28 cellular contexts compared by ENCODE assay signal in the genomic region with DNA sequence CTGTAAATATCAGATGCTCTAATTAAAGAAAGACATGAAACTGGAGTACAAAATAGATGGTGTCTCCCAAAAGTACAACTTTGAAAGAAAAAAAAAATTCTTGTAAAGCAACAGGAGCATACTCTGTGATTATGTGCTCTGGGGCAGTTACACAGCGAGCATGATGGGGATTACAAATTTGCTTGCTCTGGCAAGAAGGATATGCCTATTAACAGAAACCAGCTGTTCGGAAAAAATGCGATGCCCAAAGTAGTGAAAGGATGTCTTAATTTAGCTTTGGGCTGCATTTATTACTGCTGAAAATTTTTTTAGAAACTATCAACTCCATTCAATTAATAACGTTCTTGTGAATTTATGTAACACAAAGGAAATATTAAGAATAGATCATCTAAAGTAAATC.
"Had no signal": no experiment of that assay in that cellular context is flagged by ENCODE, and none has a peak within 500 bp of the region (broad histone marks: within the 10 kb centered on the region; RNA-seq: fewer than 3 reads in every experiment).

No MANE protein-coding gene starts in this region.

- H3K36me3 Mint-ChIP-seq: activated naive CD4-positive, alpha-beta T cell treated with anti-CD3 and anti-CD28 coated beads, Interleukin-2, amount 50 U/mL, for 24 hours; activated naive CD8-positive, alpha-beta T cell treated with anti-CD3 and anti-CD28 coated beads for 36 hours had no signal

- H3K27ac Mint-ChIP-seq: activated CD4-positive, alpha-beta memory T cell treated with anti-CD3 and anti-CD28 coated beads, Interleukin-2, amount 10 ng/mL, durations not matched to agents 7 days and 5 days; activated CD4-positive, alpha-beta T cell treated with anti-CD3 and anti-CD28 coated beads, Interleukin-2, amount 10 ng/mL, durations not matched to agents 7 days and 5 days; activated naive CD4-positive, alpha-beta T cell treated with anti-CD3 and anti-CD28 coated beads for 36 hours; activated naive CD4-positive, alpha-beta T cell treated with anti-CD3 and anti-CD28 coated beads, Interleukin-2, amount 50 U/mL, for 24 hours; activated naive CD8-positive, alpha-beta T cell treated with anti-CD3 and anti-CD28 coated beads for 36 hours; activated naive CD8-positive, alpha-beta T cell treated with anti-CD3 and anti-CD28 coated beads, Interleukin-2, amount 50 U/mL, for 24 hours; activated T-helper 1 cell treated with anti-CD3 and anti-CD28 coated beads, Interleukin-12 subunit alpha, Interleukin-12 subunit beta, Interleukin-2, Interleukin-4 antibody, amounts not matched to agents 30 ng/mL and 10 ng/mL and 1 ng/mL, durations not matched to agents 14 hours and 24 hours and 36 hours; activated T-helper 2 cell treated with anti-CD3 and anti-CD28 coated beads, Interferon-gamma antibody, Interleukin-2, Interleukin-4, amounts not matched to agents 10 μg/mL and 5 μg/mL and 100 μg/mL, durations not matched to agents 14 hours and 24 hours and 36 hours; effector memory CD8-positive, alpha-beta T cell had no signal

- H3K27me3 ChIP-seq: adrenal gland, body of pancreas had no signal

- DNase-seq: activated CD4-positive, alpha-beta memory T cell treated with anti-CD3 and anti-CD28 coated beads, Interleukin-2, amount 10 ng/mL, durations not matched to agents 7 days and 5 days; activated CD4-positive, alpha-beta T cell treated with anti-CD3 and anti-CD28 coated beads for 4 hours; activated CD4-positive, alpha-beta T cell treated with anti-CD3 and anti-CD28 coated beads, Interleukin-2, amount 10 ng/mL, durations not matched to agents 7 days and 5 days; activated CD4-positive, alpha-beta T cell treated with anti-CD3 and anti-CD28 coated beads, Interleukin-2, amount 50 U/mL, for 4 hours; activated CD4-positive, CD25-positive, alpha-beta regulatory T cell; activated CD4-positive, CD25-positive, alpha-beta regulatory T cell treated with anti-CD3 and anti-CD28 coated beads, Interleukin-2, amount 50 U/mL, for 72 hours; activated effector memory CD4-positive, alpha-beta T cell treated with anti-CD3 and anti-CD28 coated beads, Interleukin-2, amount 50 U/mL, for 16 hours; activated naive CD4-positive, alpha-beta T cell treated with anti-CD3 and anti-CD28 coated beads for 36 hours; activated naive CD8-positive, alpha-beta T cell treated with anti-CD3 and anti-CD28 coated beads for 36 hours; activated naive CD8-positive, alpha-beta T cell treated with anti-CD3 and anti-CD28 coated beads, Interleukin-2, amount 50 U/mL, for 24 hours; activated T-cell treated with anti-CD3 and anti-CD28 coated beads, Interleukin-2, amount 50 U/mL, for 4 hours; adrenal gland; amygdala; aorta; body of pancreas; caudate nucleus; cortex of kidney; dermis blood vessel endothelial cell; effector CD4-positive, alpha-beta T cell; effector memory CD8-positive, alpha-beta T cell; erythroblast; foreskin fibroblast; head of caudate nucleus; T-helper 2 cell had no signal

- H3K27ac ChIP-seq: adrenal gland, body of pancreas, esophagus muscularis mucosa had no signal

- H3K4me3 ChIP-seq: adrenal gland, body of pancreas, esophagus muscularis mucosa had no signal

- H3K27me3 Mint-ChIP-seq: activated CD4-positive, alpha-beta memory T cell treated with anti-CD3 and anti-CD28 coated beads, Interleukin-2, amount 10 ng/mL, durations not matched to agents 7 days and 5 days; activated CD4-positive, alpha-beta T cell treated with anti-CD3 and anti-CD28 coated beads, Interleukin-2, amount 10 ng/mL, durations not matched to agents 7 days and 5 days; activated naive CD8-positive, alpha-beta T cell treated with anti-CD3 and anti-CD28 coated beads, Interleukin-2, amount 50 U/mL, for 24 hours; effector memory CD8-positive, alpha-beta T cell had no signal

- H3K9me3 ChIP-seq: adrenal gland, body of pancreas, esophagus muscularis mucosa had no signal

- ATAC-seq: activated naive CD8-positive, alpha-beta T cell treated with anti-CD3 and anti-CD28 coated beads, Interleukin-2, amount 50 U/mL, for 24 hours; activated T-cell treated with anti-CD3 and anti-CD28 coated beads, Interleukin-2, amount 50 U/mL, for 4 hours; body of pancreas; effector memory CD8-positive, alpha-beta T cell had no signal

- H3K4me1 ChIP-seq: adrenal gland, body of pancreas, esophagus muscularis mucosa had no signal

- H3K9me3 Mint-ChIP-seq: activated CD4-positive, alpha-beta memory T cell treated with anti-CD3 and anti-CD28 coated beads, Interleukin-2, amount 10 ng/mL, durations not matched to agents 7 days and 5 days; activated CD4-positive, alpha-beta T cell treated with anti-CD3 and anti-CD28 coated beads, Interleukin-2, amount 10 ng/mL, durations not matched to agents 7 days and 5 days; activated naive CD4-positive, alpha-beta T cell treated with anti-CD3 and anti-CD28 coated beads for 36 hours; activated naive CD4-positive, alpha-beta T cell treated with anti-CD3 and anti-CD28 coated beads, Interleukin-2, amount 50 U/mL, for 24 hours; activated naive CD8-positive, alpha-beta T cell treated with anti-CD3 and anti-CD28 coated beads for 36 hours; activated naive CD8-positive, alpha-beta T cell treated with anti-CD3 and anti-CD28 coated beads, Interleukin-2, amount 50 U/mL, for 24 hours; activated T-cell treated with anti-CD3 and anti-CD28 coated beads, Interleukin-2, amount 50 U/mL, for 4 hours; activated T-helper 1 cell treated with anti-CD3 and anti-CD28 coated beads, Interleukin-12 subunit alpha, Interleukin-12 subunit beta, Interleukin-2, Interleukin-4 antibody, amounts not matched to agents 30 ng/mL and 10 ng/mL and 1 ng/mL, durations not matched to agents 14 hours and 24 hours and 36 hours; activated T-helper 2 cell treated with anti-CD3 and anti-CD28 coated beads, Interferon-gamma antibody, Interleukin-2, Interleukin-4, amounts not matched to agents 10 μg/mL and 5 μg/mL and 100 μg/mL, durations not matched to agents 14 hours and 24 hours and 36 hours; effector memory CD8-positive, alpha-beta T cell had no signal

- H3K4me1 Mint-ChIP-seq: activated CD4-positive, alpha-beta memory T cell treated with anti-CD3 and anti-CD28 coated beads, Interleukin-2, amount 10 ng/mL, durations not matched to agents 7 days and 5 days; activated CD4-positive, alpha-beta T cell treated with anti-CD3 and anti-CD28 coated beads, Interleukin-2, amount 10 ng/mL, durations not matched to agents 7 days and 5 days; activated naive CD4-positive, alpha-beta T cell treated with anti-CD3 and anti-CD28 coated beads, Interleukin-2, amount 50 U/mL, for 24 hours; activated naive CD8-positive, alpha-beta T cell treated with anti-CD3 and anti-CD28 coated beads for 36 hours; activated naive CD8-positive, alpha-beta T cell treated with anti-CD3 and anti-CD28 coated beads, Interleukin-2, amount 50 U/mL, for 24 hours had no signal

- H3K4me3 Mint-ChIP-seq: activated CD4-positive, alpha-beta memory T cell treated with anti-CD3 and anti-CD28 coated beads, Interleukin-2, amount 10 ng/mL, durations not matched to agents 7 days and 5 days; activated CD4-positive, alpha-beta T cell treated with anti-CD3 and anti-CD28 coated beads, Interleukin-2, amount 10 ng/mL, durations not matched to agents 7 days and 5 days; activated naive CD4-positive, alpha-beta T cell treated with anti-CD3 and anti-CD28 coated beads for 36 hours; activated naive CD4-positive, alpha-beta T cell treated with anti-CD3 and anti-CD28 coated beads, Interleukin-2, amount 50 U/mL, for 24 hours; activated naive CD8-positive, alpha-beta T cell treated with anti-CD3 and anti-CD28 coated beads for 36 hours; activated naive CD8-positive, alpha-beta T cell treated with anti-CD3 and anti-CD28 coated beads, Interleukin-2, amount 50 U/mL, for 24 hours; activated T-cell treated with anti-CD3 and anti-CD28 coated beads, Interleukin-2, amount 50 U/mL, for 4 hours; activated T-helper 1 cell treated with anti-CD3 and anti-CD28 coated beads, Interleukin-12 subunit alpha, Interleukin-12 subunit beta, Interleukin-2, Interleukin-4 antibody, amounts not matched to agents 30 ng/mL and 10 ng/mL and 1 ng/mL, durations not matched to agents 14 hours and 24 hours and 36 hours; effector memory CD8-positive, alpha-beta T cell had no signal

- H3K36me3 ChIP-seq: adrenal gland, esophagus muscularis mucosa had no signal
